In the genomic region with DNA sequence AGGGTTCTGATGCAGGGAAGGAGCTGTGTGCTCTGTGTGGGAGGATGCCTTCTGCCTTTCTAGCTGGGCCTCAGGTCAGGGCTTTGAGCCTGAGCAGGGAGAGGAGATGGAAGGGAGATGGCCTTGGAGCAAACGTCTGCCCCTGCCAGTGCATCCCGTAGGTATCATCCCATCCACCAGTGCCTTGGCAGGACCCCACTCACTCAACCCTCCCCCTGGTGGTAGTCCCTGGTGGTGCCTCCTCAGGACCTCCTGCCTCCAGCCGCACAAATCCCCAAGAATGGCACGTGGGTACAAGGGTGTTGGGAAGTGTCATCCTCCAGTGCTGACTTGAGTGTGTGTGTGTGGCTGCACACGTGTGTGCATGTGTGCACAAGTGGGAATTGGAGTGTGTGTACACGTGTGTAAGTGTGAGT, we compare ENCODE assay signal across 10 cellular contexts. TPM values are rescaled to one million over a fixed set of nuclear protein-coding genes. Genes with fewer than 3 reads are reported as not detected.
A peak's percentile ranks its signal among the peaks of the same experiment; 100 is the strongest.
DNase-seq lines count a peak whose midpoint lies in the region; ATAC-seq and TF ChIP-seq lines count a peak whose summit lies in the region.
"Had no signal": no experiment of that assay in that cellular context is flagged by ENCODE, and none has a peak within 500 bp of the region (broad histone marks: within the 10 kb centered on the region; RNA-seq: fewer than 3 reads in every experiment).

No MANE protein-coding gene starts in this region.

- no peaks in the 10 kb centered on the region for H3K9me3 Mint-ChIP-seq in activated CD4-positive, alpha-beta T cell treated with anti-CD3 and anti-CD28 coated beads for 36 hours (ENCODE audit: low read depth)
- no peaks in the 10 kb centered on the region for H3K9me3 Mint-ChIP-seq in effector memory CD8-positive, alpha-beta T cell

- H3K27me3 ChIP-seq in psoas muscle (ENCODE audit: insufficient read depth in 3 of 3, low read length in 2 of 3), result peaks cover 0 to 2% (median 0%) of the 10 kb centered on the region in 3 donors
- H3K27me3 ChIP-seq in right atrium auricular region, result no peaks in the 10 kb centered on the region

- peaks cover 7% of the 10 kb centered on the region for H3K36me3 Mint-ChIP-seq in activated CD4-positive, alpha-beta T cell treated with anti-CD3 and anti-CD28 coated beads for 36 hours (ENCODE audit: low read depth)
- peaks cover 16% of the 10 kb centered on the region for H3K36me3 Mint-ChIP-seq in effector memory CD8-positive, alpha-beta T cell (ENCODE audit: insufficient read depth)

- H3K27me3 Mint-ChIP-seq in activated CD4-positive, alpha-beta T cell treated with anti-CD3 and anti-CD28 coated beads for 36 hours, result no peaks in the 10 kb centered on the region
- H3K27me3 Mint-ChIP-seq in effector memory CD8-positive, alpha-beta T cell, result no peaks in the 10 kb centered on the region

- CTCF ChIA-PET in activated CD4-positive, alpha-beta T cell treated with anti-CD3 and anti-CD28 coated beads for 36 hours (lab: Charles Lee), result no interaction called here

- TF ChIP-seq POLR2A in NB4 (IDR thresholded peaks at IDR 0.05; ENCODE audit: extremely low read depth, insufficient read length), result no peak

- intact Hi-C loops in activated CD4-positive, alpha-beta T cell treated with anti-CD3 and anti-CD28 coated beads for 36 hours (cut with DNase I, micrococcal nuclease), result no loop called here
- intact Hi-C loops in psoas muscle (cut with DNase I), result no loop called here

- H3K27ac ChIP-seq in psoas muscle (no peak overlapping the region), right atrium auricular region (no peak overlapping the region)
- H3K27ac ChIP-seq: prostate gland had no signal

- H3K9me3 ChIP-seq in psoas muscle (no peaks in the 10 kb centered on the region), right atrium auricular region (no peaks in the 10 kb centered on the region)
- H3K9me3 ChIP-seq: prostate gland had no signal

- peak; percentile 29 for ATAC-seq in activated CD4-positive, alpha-beta T cell treated with anti-CD3 and anti-CD28 coated beads for 36 hours
- peak; percentile 28 for ATAC-seq in effector memory CD8-positive, alpha-beta T cell (replicated peaks)
- no peak for ATAC-seq in psoas muscle
- ATAC-seq in GM18498 (IDR thresholded peaks at IDR 0.05; ENCODE audit: unreplicated experiment), result no peak

- H3K4me3 Mint-ChIP-seq in activated CD4-positive, alpha-beta T cell treated with anti-CD3 and anti-CD28 coated beads for 36 hours, result no peak overlapping the region
- H3K4me3 Mint-ChIP-seq in effector memory CD8-positive, alpha-beta T cell, result no peak overlapping the region

- WGBS in psoas muscle, 3 donors, result 59 to 62% (median 61%) methylated on average over 6 of the region's 6 CpGs

- H3K36me3 ChIP-seq in psoas muscle (ENCODE audit: insufficient read depth in 1 of 2, low read depth in 1 of 2) (no peaks in the 10 kb centered on the region), right atrium auricular region (no peaks in the 10 kb centered on the region)
- H3K36me3 ChIP-seq: prostate gland had no signal

- no peak overlapping the region for H3K27ac Mint-ChIP-seq in activated CD4-positive, alpha-beta T cell treated with anti-CD3 and anti-CD28 coated beads for 36 hours
- peak overlapping the region; percentile 31 to 66 for H3K27ac Mint-ChIP-seq in effector memory CD8-positive, alpha-beta T cell

- H3K4me1 ChIP-seq in psoas muscle, result no peaks in the 10 kb centered on the region
- H3K4me1 ChIP-seq in right atrium auricular region, result no peaks in the 10 kb centered on the region
- H3K4me1 ChIP-seq: prostate gland had no signal

- POLR2A ChIA-PET in activated CD4-positive, alpha-beta T cell treated with anti-CD3 and anti-CD28 coated beads for 36 hours (lab: Charles Lee), result no interaction called here

- H3K4me3 ChIP-seq in NB4 (ENCODE audit: low read depth, low read length) (no peak overlapping the region), psoas muscle (no peak overlapping the region), right atrium auricular region (no peak overlapping the region)
- H3K4me3 ChIP-seq: prostate gland had no signal

- peak; percentile 58 for TF ChIP-seq CTCF in NB4 (IDR thresholded peaks at IDR 0.05; ENCODE audit: low read depth, low read length)
- peak; percentile 12 for TF ChIP-seq CTCF in psoas muscle (IDR thresholded peaks at IDR 0.05)
- no peak for TF ChIP-seq CTCF in right atrium auricular region (IDR thresholded peaks at IDR 0.05)

- peaks cover 49% of the 10 kb centered on the region for H3K4me1 Mint-ChIP-seq in activated CD4-positive, alpha-beta T cell treated with anti-CD3 and anti-CD28 coated beads for 36 hours
- H3K4me1 Mint-ChIP-seq in effector memory CD8-positive, alpha-beta T cell (ENCODE audit: low read depth in 2 of 2), result peaks cover 53 to 58% of the 10 kb centered on the region in 2 donors

- DNase-seq in activated CD4-positive, alpha-beta T cell treated with anti-CD3 and anti-CD28 coated beads for 36 hours, result peak; percentile 56
- no peak for DNase-seq in activated CD4-positive, alpha-beta T cell treated with anti-CD3 and anti-CD28 coated beads, Interleukin-2, amount 50 U/mL, for 1 hour
- peak; percentile 39 for DNase-seq in NB4 (ENCODE audit: low read depth)
- DNase-seq in effector memory CD8-positive, alpha-beta T cell, result peak in 1 of 3 experiments; percentile 35
- DNase-seq in psoas muscle, result no peak
- DNase-seq in activated CD4-positive, CD25-positive, alpha-beta regulatory T cell (lab: John Stamatoyannopoulos, UW), result no peak
- DNase-seq in right atrium auricular region (ENCODE audit: low spot score), result no peak

RNA-seq across cellular contexts. Expression of a gene that starts 23.1 kb away (rescaled TPM):
- 10 to 100 TPM; 19.6 to 19.7 TPM for total RNA-seq in activated CD4-positive, alpha-beta T cell treated with anti-CD3 and anti-CD28 coated beads for 36 hours
- 1 to 10 TPM in 1 of 4 donors, under 1 TPM in 3; 0.65 to 1.0 (median 0.75) TPM for total RNA-seq in psoas muscle
- polyA plus RNA-seq in psoas muscle, result under 1 TPM; 0.25 to 0.42 (median 0.25) TPM
- total RNA-seq in right atrium auricular region, result 1 to 10 TPM; 1.6 to 3.1 TPM

RNA-seq across cellular contexts. Expression of a gene that starts 53.9 kb away (rescaled TPM):
- total RNA-seq in activated CD4-positive, alpha-beta T cell treated with anti-CD3 and anti-CD28 coated beads for 36 hours, result not detected
- total RNA-seq in psoas muscle (not detected), right atrium auricular region (not detected)
- not detected for polyA plus RNA-seq in psoas muscle
- total RNA-seq: cerebellum, prostate gland had no signal

Comparison
In these comparisons a context has a peak if more than half of its experiments do, and no peak if none do; other contexts are left out.
1. DNase-seq: peak in activated CD4-positive, alpha-beta T cell treated with anti-CD3 and anti-CD28 coated beads for 36 hours (single experiment) and NB4 (single experiment); none in activated CD4-positive, alpha-beta T cell treated with anti-CD3 and anti-CD28 coated beads, Interleukin-2, amount 50 U/mL, for 1 hour (single experiment), psoas muscle (0 of 2), activated CD4-positive, CD25-positive, alpha-beta regulatory T cell (0 of 4) and right atrium auricular region (single experiment).
2. ATAC-seq: peak in activated CD4-positive, alpha-beta T cell treated with anti-CD3 and anti-CD28 coated beads for 36 hours (single experiment) and effector memory CD8-positive, alpha-beta T cell (single experiment); none in psoas muscle (0 of 4) and GM18498 (single experiment).
3. CTCF ChIP-seq: peak in NB4 (single experiment) and psoas muscle (single experiment); none in right atrium auricular region (0 of 2).
4. RNA of a gene that starts 23.1 kb away (total RNA-seq): 19.6 to 19.7 TPM in activated CD4-positive, alpha-beta T cell treated with anti-CD3 and anti-CD28 coated beads for 36 hours; 1.6 to 3.1 TPM in right atrium auricular region and 0.65 to 1.0 TPM in psoas muscle; every median in the first group is over 4 times any median in the second.